ENCODE assay signal across 27 cellular contexts in genomic region chr9:13673348-13673747, GRCh38.
"Had no signal": no experiment of that assay in that cellular context is flagged by ENCODE, and none has a peak within 500 bp of the region (broad histone marks: within the 10 kb centered on the region; RNA-seq: fewer than 3 reads in every experiment).

No MANE protein-coding gene starts in this region.

- ATAC-seq: stimulated activated effector memory CD8-positive, alpha-beta T cell treated with anti-CD3 and anti-CD28 coated beads, Interleukin-12 subunit alpha, Interleukin-12 subunit beta, amount 100 ng/mL, for 72 hours; stimulated activated memory B cell treated with anti-CD40 and anti-IgM and Interleukin-4, amounts not matched to agents 10 μg/mL and 1 μg/mL and 100 μg/mL, for 72 hours; stimulated activated naive B cell treated with anti-CD40 and anti-IgM and Interleukin-4, amounts not matched to agents 10 μg/mL and 1 μg/mL and 100 μg/mL, for 72 hours; stimulated activated naive CD8-positive, alpha-beta T cell treated with anti-CD3 and anti-CD28 coated beads, Interleukin-15, amount 100 ng/mL, for 72 hours; stimulated activated naive CD8-positive, alpha-beta T cell treated with anti-CD3 and anti-CD28 coated beads, Interleukin-15, Interleukin-2, amounts not matched to agents 100 U/mL and 50 U/mL, for 24 hours; upper lobe of right lung had no signal

- H3K9me3 ChIP-seq: suprapubic skin, testis, thoracic aorta, thyroid gland, upper lobe of left lung, upper lobe of right lung, uterus, vagina had no signal

- H3K27ac ChIP-seq: stomach, suprapubic skin, testis, thoracic aorta, thyroid gland, tibial artery, tibial nerve, transverse colon, upper lobe of left lung, upper lobe of right lung, uterus, vagina had no signal

- FAIRE-seq: urothelium cell line had no signal

- H3K36me3 ChIP-seq: stomach, suprapubic skin, thoracic aorta, thyroid gland, tibial artery, tibial nerve, transverse colon, upper lobe of left lung, upper lobe of right lung, uterus, vagina had no signal

- H3K27me3 ChIP-seq: stomach, suprapubic skin, testis, thyroid gland, tibial artery, tibial nerve, transverse colon, upper lobe of left lung, upper lobe of right lung, uterus, vagina had no signal

- H3K4me1 ChIP-seq: stomach, suprapubic skin, testis, thyroid gland, tibial artery, tibial nerve, transverse colon, upper lobe of left lung, upper lobe of right lung, uterus, vagina had no signal

- DNase-seq: stimulated activated CD4-positive, alpha-beta T cell treated with anti-CD3 and anti-CD28 coated beads, Interleukin-2, amount 100 ng/mL, for 48 hours; stimulated activated CD4-positive, alpha-beta T cell treated with anti-CD3 and anti-CD28 coated beads, Interleukin-4, amount 100 ng/mL, for 1 hour; stimulated activated CD4-positive, alpha-beta T cell treated with anti-CD3 and anti-CD28 coated beads, Interleukin-4, amount 100 ng/mL, for 24 hours; stimulated activated CD4-positive, alpha-beta T cell treated with anti-CD3 and anti-CD28 coated beads, Interleukin-4, amount 100 ng/mL, for 4 hours; stimulated activated CD8-positive, alpha-beta memory T cell treated with anti-CD3 and anti-CD28 coated beads, Interleukin-4, amount 100 ng/mL, for 48 hours; stimulated activated naive B cell treated with anti-CD40 and anti-IgM and Interleukin-4, amounts not matched to agents 10 μg/mL and 1 μg/mL and 100 μg/mL, for 72 hours; stimulated activated naive CD4-positive, alpha-beta T cell; stimulated activated naive CD4-positive, alpha-beta T cell treated with Interleukin-2 at 50 U/mL for 16 hours; stimulated activated naive CD8-positive, alpha-beta T cell treated with anti-CD3 and anti-CD28 coated beads, Interleukin-15, amount 100 ng/mL, for 72 hours; stimulated activated naive CD8-positive, alpha-beta T cell treated with anti-CD3 and anti-CD28 coated beads, Interleukin-15, Interleukin-2, amounts not matched to agents 100 U/mL and 50 U/mL, for 24 hours; stomach; substantia nigra; testis; thyroid gland; tibial artery; transverse colon; trophoblast cell; upper lobe of left lung; upper lobe of right lung; uterus had no signal

- H3K4me3 ChIP-seq: stomach, suprapubic skin, testis, thoracic aorta, thyroid gland, tibial artery, tibial nerve, transverse colon, upper lobe of left lung, upper lobe of right lung, uterus, vagina had no signal
